ENCODE assay signal across 25 cellular contexts in the genomic region with DNA sequence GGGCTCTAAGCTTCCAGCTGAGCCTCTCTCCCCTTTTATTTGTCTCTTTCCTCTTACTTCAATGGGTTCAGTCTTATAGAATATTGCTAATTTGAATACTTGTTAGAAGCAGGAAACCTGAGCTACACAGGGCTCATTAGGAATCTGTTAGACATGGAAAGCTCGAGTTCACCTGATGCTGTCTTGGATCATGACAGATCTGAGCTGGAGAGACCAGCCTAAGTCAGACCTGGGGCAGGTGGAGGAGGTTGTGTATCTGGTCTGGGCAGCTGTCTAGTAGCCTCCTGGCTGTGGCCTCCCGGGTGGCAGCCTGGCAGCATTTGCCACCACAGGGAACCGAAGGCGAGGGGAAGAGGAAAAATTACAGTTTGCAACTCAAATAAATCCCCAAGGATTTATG.
"Had no signal": no experiment of that assay in that cellular context is flagged by ENCODE, and none has a peak within 500 bp of the region (broad histone marks: within the 10 kb centered on the region; RNA-seq: fewer than 3 reads in every experiment).

No MANE protein-coding gene starts in this region.

- H3K36me3 ChIP-seq: breast epithelium, esophagus squamous epithelium, gastrocnemius medialis, neutrophil, ovary, prostate gland, thoracic aorta had no signal

- H3K27me3 ChIP-seq: breast epithelium, esophagus squamous epithelium, gastrocnemius medialis, neutrophil, ovary had no signal

- ATAC-seq: activated CD4-positive, alpha-beta T cell treated with anti-CD3 and anti-CD28 coated beads for 36 hours; activated T-cell treated with anti-CD3 and anti-CD28 coated beads, Interleukin-2, amount 50 U/mL, for 4 hours; gastrocnemius medialis; left cardiac atrium; natural killer cell treated with Interleukin-12 subunit alpha and Interleukin-12 subunit beta and Interleukin-15 and Interleukin-18, amount 100 ng/mL, for 72 hours had no signal

- H3K4me3 Mint-ChIP-seq: activated B cell treated with CpG ODN at 0.5 μM for 24 hours; activated CD4-positive, alpha-beta T cell treated with anti-CD3 and anti-CD28 coated beads for 36 hours; activated naive CD8-positive, alpha-beta T cell; activated T-cell treated with anti-CD3 and anti-CD28 coated beads, Interleukin-2, amount 50 U/mL, for 4 hours; memory B cell; natural killer cell treated with Interleukin-12 subunit alpha and Interleukin-12 subunit beta and Interleukin-15 and Interleukin-18, amount 100 ng/mL, for 72 hours had no signal

- H3K4me3 ChIP-seq: breast epithelium, coronary artery, esophagus squamous epithelium, gastrocnemius medialis, ovary, prostate gland, thoracic aorta had no signal

- H3K27ac ChIP-seq: breast epithelium, coronary artery, esophagus squamous epithelium, gastrocnemius medialis, neutrophil, ovary, prostate gland, thoracic aorta had no signal

- H3K4me1 ChIP-seq: breast epithelium, gastrocnemius medialis, prostate gland had no signal

- H3K9me3 Mint-ChIP-seq: activated B cell treated with CpG ODN at 0.5 μM for 24 hours; activated T-cell treated with anti-CD3 and anti-CD28 coated beads, Interleukin-2, amount 50 U/mL, for 4 hours; activated T-helper 2 cell treated with anti-CD3 and anti-CD28 coated beads, Interferon-gamma antibody, Interleukin-2, Interleukin-4, amounts not matched to agents 10 μg/mL and 5 μg/mL and 100 μg/mL, durations not matched to agents 14 hours and 24 hours and 36 hours; natural killer cell treated with Interleukin-12 subunit alpha and Interleukin-12 subunit beta and Interleukin-15 and Interleukin-18, amount 100 ng/mL, for 72 hours had no signal

- H3K36me3 Mint-ChIP-seq: activated naive CD8-positive, alpha-beta T cell; memory B cell had no signal

- H3K27me3 Mint-ChIP-seq: activated naive CD8-positive, alpha-beta T cell had no signal

- H3K4me1 Mint-ChIP-seq: activated B cell treated with CpG ODN at 0.5 μM for 24 hours, memory B cell had no signal

- H3K27ac Mint-ChIP-seq: activated B cell treated with CpG ODN at 0.5 μM for 24 hours; activated CD4-positive, alpha-beta T cell treated with anti-CD3 and anti-CD28 coated beads for 36 hours; activated naive CD8-positive, alpha-beta T cell; activated T-helper 2 cell treated with anti-CD3 and anti-CD28 coated beads, Interferon-gamma antibody, Interleukin-2, Interleukin-4, amounts not matched to agents 10 μg/mL and 5 μg/mL and 100 μg/mL, durations not matched to agents 14 hours and 24 hours and 36 hours; memory B cell had no signal

- H3K9me3 ChIP-seq: breast epithelium, esophagus squamous epithelium, gastrocnemius medialis, neutrophil, ovary, prostate gland, thoracic aorta had no signal

- DNase-seq: activated B cell treated with CpG ODN at 0.5 μM for 24 hours; activated CD4-positive, alpha-beta T cell treated with anti-CD3 and anti-CD28 coated beads for 36 hours; activated CD4-positive, alpha-beta T cell treated with anti-CD3 and anti-CD28 coated beads, Interleukin-2, amount 50 U/mL, for 4 hours; activated CD8-positive, alpha-beta memory T cell treated with anti-CD3 and anti-CD28 coated beads, Interleukin-2, amount 50 U/mL, for 48 hours; activated naive CD4-positive, alpha-beta T cell; activated T-cell treated with anti-CD3 and anti-CD28 coated beads, Interleukin-2, amount 50 U/mL, for 4 hours; cerebellar nuclear complex; esophagus squamous epithelium; gastrocnemius medialis; head of caudate nucleus; hypothalamus; left cardiac atrium; ovary; stimulated activated CD4-positive, alpha-beta T cell treated with anti-CD3 and anti-CD28 coated beads, Interleukin-2, amount 100 ng/mL, for 48 hours; stimulated activated naive CD4-positive, alpha-beta T cell treated with Interleukin-2 at 50 U/mL for 16 hours; T-helper 9 cell had no signal
